ENCODE assay signal across 1 cellular context in the genomic region with DNA sequence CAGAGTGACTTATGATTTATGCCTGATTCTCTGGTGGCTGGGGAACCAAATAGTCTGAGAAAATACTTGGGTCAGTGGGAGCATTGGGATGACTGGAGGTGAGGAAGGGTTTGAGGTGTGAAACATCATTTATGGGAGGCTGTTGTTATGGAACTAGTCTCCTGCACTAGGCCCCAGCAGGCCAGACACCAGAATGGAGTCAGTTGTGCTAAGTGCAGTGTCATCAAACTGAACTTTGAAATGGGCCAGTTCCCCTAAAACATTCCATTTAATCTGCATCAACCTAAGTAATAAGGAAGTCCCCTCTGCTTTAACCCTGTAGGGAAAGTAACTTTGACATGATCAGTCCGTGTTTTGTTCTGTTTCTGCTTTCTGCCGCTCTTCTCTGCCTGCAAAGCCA.
TF ChIP-seq lines count a peak whose summit lies in the region.

No MANE protein-coding gene starts in this region.

TF ChIP-seq in WTC11, 78 proteins besides CTCF, POLR2A, EP300 and RAD21 (continued from another document):
- TF ChIP-seq, protein P1, sequence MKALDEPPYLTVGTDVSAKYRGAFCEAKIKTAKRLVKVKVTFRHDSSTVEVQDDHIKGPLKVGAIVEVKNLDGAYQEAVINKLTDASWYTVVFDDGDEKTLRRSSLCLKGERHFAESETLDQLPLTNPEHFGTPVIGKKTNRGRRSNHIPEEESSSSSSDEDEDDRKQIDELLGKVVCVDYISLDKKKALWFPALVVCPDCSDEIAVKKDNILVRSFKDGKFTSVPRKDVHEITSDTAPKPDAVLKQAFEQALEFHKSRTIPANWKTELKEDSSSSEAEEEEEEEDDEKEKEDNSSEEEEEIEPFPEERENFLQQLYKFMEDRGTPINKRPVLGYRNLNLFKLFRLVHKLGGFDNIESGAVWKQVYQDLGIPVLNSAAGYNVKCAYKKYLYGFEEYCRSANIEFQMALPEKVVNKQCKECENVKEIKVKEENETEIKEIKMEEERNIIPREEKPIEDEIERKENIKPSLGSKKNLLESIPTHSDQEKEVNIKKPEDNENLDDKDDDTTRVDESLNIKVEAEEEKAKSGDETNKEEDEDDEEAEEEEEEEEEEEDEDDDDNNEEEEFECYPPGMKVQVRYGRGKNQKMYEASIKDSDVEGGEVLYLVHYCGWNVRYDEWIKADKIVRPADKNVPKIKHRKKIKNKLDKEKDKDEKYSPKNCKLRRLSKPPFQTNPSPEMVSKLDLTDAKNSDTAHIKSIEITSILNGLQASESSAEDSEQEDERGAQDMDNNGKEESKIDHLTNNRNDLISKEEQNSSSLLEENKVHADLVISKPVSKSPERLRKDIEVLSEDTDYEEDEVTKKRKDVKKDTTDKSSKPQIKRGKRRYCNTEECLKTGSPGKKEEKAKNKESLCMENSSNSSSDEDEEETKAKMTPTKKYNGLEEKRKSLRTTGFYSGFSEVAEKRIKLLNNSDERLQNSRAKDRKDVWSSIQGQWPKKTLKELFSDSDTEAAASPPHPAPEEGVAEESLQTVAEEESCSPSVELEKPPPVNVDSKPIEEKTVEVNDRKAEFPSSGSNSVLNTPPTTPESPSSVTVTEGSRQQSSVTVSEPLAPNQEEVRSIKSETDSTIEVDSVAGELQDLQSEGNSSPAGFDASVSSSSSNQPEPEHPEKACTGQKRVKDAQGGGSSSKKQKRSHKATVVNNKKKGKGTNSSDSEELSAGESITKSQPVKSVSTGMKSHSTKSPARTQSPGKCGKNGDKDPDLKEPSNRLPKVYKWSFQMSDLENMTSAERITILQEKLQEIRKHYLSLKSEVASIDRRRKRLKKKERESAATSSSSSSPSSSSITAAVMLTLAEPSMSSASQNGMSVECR (CRISPR knock-in tag; IDR thresholded peaks at IDR 0.05; ENCODE audit: borderline replicate concordance): no peak
- no peak for TF ChIP-seq PRRX2 (CRISPR knock-in tag; IDR thresholded peaks at IDR 0.05)
- no peak for TF ChIP-seq FOXP4 (CRISPR knock-in tag; IDR thresholded peaks at IDR 0.05)
